24 cellular contexts compared by ENCODE assay signal in genomic region chr2:148969585-148970180, GRCh38.
"Had no signal": no experiment of that assay in that cellular context is flagged by ENCODE, and none has a peak within 500 bp of the region (broad histone marks: within the 10 kb centered on the region; RNA-seq: fewer than 3 reads in every experiment).

No MANE protein-coding gene starts in this region.

- H3K4me3 Mint-ChIP-seq: activated CD8-positive, alpha-beta T cell treated with anti-CD3 and anti-CD28 coated beads for 36 hours; activated naive CD4-positive, alpha-beta T cell treated with anti-CD3 and anti-CD28 coated beads, Interleukin-2, amount 10 ng/mL, durations not matched to agents 7 days and 5 days; activated T-cell treated with anti-CD3 and anti-CD28 coated beads, Interleukin-2, amount 50 U/mL, for 24 hours; effector memory CD8-positive, alpha-beta T cell; natural killer cell treated with Interleukin-12 subunit alpha and Interleukin-12 subunit beta and Interleukin-15 and Interleukin-18, amount 100 ng/mL, for 72 hours; stimulated activated effector memory CD8-positive, alpha-beta T cell treated with anti-CD3 and anti-CD28 coated beads, Interleukin-12 subunit alpha, Interleukin-12 subunit beta, amount 100 ng/mL, for 72 hours had no signal

- H3K27me3 Mint-ChIP-seq: activated CD8-positive, alpha-beta T cell treated with anti-CD3 and anti-CD28 coated beads for 36 hours; activated naive CD4-positive, alpha-beta T cell treated with anti-CD3 and anti-CD28 coated beads, Interleukin-2, amount 10 ng/mL, durations not matched to agents 7 days and 5 days; activated T-cell treated with anti-CD3 and anti-CD28 coated beads, Interleukin-2, amount 50 U/mL, for 24 hours had no signal

- H3K27ac ChIP-seq: cardiac muscle cell, lower lobe of right lung, prostate gland, skin epidermis, stomach, testis, upper lobe of left lung had no signal

- H3K4me3 ChIP-seq: cardiac muscle cell, lower lobe of right lung, prostate gland, skin epidermis, stomach, testis, upper lobe of left lung had no signal

- H3K27me3 ChIP-seq: cardiac muscle cell, stomach, testis, upper lobe of left lung had no signal

- H3K4me1 ChIP-seq: prostate gland, stomach, testis had no signal

- H3K9me3 Mint-ChIP-seq: activated CD8-positive, alpha-beta T cell treated with anti-CD3 and anti-CD28 coated beads for 36 hours; activated naive CD4-positive, alpha-beta T cell treated with anti-CD3 and anti-CD28 coated beads, Interleukin-2, amount 10 ng/mL, durations not matched to agents 7 days and 5 days; activated T-cell treated with anti-CD3 and anti-CD28 coated beads, Interleukin-2, amount 50 U/mL, for 24 hours; effector memory CD8-positive, alpha-beta T cell; natural killer cell treated with Interleukin-12 subunit alpha and Interleukin-12 subunit beta and Interleukin-15 and Interleukin-18, amount 100 ng/mL, for 72 hours; stimulated activated effector memory CD8-positive, alpha-beta T cell treated with anti-CD3 and anti-CD28 coated beads, Interleukin-12 subunit alpha, Interleukin-12 subunit beta, amount 100 ng/mL, for 72 hours had no signal

- H3K36me3 ChIP-seq: cardiac muscle cell, lower lobe of right lung, prostate gland, stomach, upper lobe of left lung had no signal

- H3K27ac Mint-ChIP-seq: activated CD8-positive, alpha-beta T cell treated with anti-CD3 and anti-CD28 coated beads for 36 hours; activated naive CD4-positive, alpha-beta T cell treated with anti-CD3 and anti-CD28 coated beads, Interleukin-2, amount 10 ng/mL, durations not matched to agents 7 days and 5 days; activated T-cell treated with anti-CD3 and anti-CD28 coated beads, Interleukin-2, amount 50 U/mL, for 24 hours; effector memory CD8-positive, alpha-beta T cell; natural killer cell treated with Interleukin-12 subunit alpha and Interleukin-12 subunit beta and Interleukin-15 and Interleukin-18, amount 100 ng/mL, for 72 hours; stimulated activated effector memory CD8-positive, alpha-beta T cell treated with anti-CD3 and anti-CD28 coated beads, Interleukin-12 subunit alpha, Interleukin-12 subunit beta, amount 100 ng/mL, for 72 hours had no signal

- ATAC-seq: activated CD8-positive, alpha-beta T cell treated with anti-CD3 and anti-CD28 coated beads for 36 hours; left colon; lower lobe of right lung; natural killer cell treated with Interleukin-12 subunit alpha and Interleukin-12 subunit beta and Interleukin-15 and Interleukin-18, amount 100 ng/mL, for 72 hours; right cardiac atrium; stimulated activated effector memory CD8-positive, alpha-beta T cell treated with anti-CD3 and anti-CD28 coated beads, Interleukin-12 subunit alpha, Interleukin-12 subunit beta, amount 100 ng/mL, for 72 hours had no signal

- H3K36me3 Mint-ChIP-seq: activated naive CD4-positive, alpha-beta T cell treated with anti-CD3 and anti-CD28 coated beads, Interleukin-2, amount 10 ng/mL, durations not matched to agents 7 days and 5 days; natural killer cell treated with Interleukin-12 subunit alpha and Interleukin-12 subunit beta and Interleukin-15 and Interleukin-18, amount 100 ng/mL, for 72 hours had no signal

- DNase-seq: activated CD4-positive, alpha-beta T cell treated with anti-CD3 and anti-CD28 coated beads for 48 hours; activated CD4-positive, CD25-positive, alpha-beta regulatory T cell; activated CD8-positive, alpha-beta T cell treated with anti-CD3 and anti-CD28 coated beads for 36 hours; activated effector memory CD4-positive, alpha-beta T cell treated with Interleukin-2 at 50 U/mL for 16 hours; activated naive CD4-positive, alpha-beta T cell treated with anti-CD3 and anti-CD28 coated beads, Interleukin-2, amount 10 ng/mL, durations not matched to agents 7 days and 5 days; activated T-cell treated with anti-CD3 and anti-CD28 coated beads, Interleukin-2, amount 50 U/mL, for 24 hours; dermis blood vessel endothelial cell; effector memory CD8-positive, alpha-beta T cell; hippocampal formation; islet precursor cell; left colon; lower lobe of right lung; right cardiac atrium; stimulated activated CD4-positive, alpha-beta T cell treated with anti-CD3 and anti-CD28 coated beads, Interleukin-4, amount 100 ng/mL, for 1 hour; stomach; T-helper 1 cell; T1000; testis; upper lobe of left lung had no signal

- H3K9me3 ChIP-seq: lower lobe of right lung, prostate gland, stomach, testis, upper lobe of left lung had no signal
